In the genomic region with DNA sequence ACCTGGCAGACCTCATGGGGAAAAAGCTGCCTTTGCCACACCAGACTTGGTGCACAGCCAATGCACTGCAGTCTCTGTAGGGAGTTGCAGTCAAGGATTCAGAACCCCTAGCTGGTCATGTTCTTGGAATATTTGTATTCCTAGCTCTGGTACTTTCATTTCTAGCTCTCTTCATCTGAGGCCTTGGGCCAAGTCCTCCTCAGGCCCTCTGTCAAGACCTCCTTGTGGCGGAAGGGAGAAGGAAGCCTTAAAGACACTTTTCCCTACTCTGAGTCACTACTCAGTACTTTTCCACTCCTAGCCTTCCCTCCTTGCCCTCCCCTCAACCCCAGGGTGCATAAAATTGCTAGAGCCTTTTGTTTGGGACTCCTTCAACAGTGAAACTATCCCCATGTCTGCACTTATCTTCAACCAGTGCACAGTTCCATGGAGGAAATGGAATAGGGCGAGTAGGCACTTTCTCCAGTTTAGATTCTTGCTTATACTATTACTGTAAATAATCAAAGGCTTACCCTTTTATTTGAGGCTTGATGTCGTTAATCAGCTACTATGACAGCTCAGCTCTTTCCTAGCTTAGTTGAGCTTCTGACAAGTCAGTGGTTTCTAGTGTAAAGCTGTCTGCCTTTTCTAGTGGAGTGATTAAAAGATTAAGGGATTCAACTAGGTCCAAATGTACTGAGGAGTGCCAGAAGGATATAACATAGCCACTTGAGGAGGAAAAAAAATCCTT, we compare ENCODE assay signal across 15 cellular contexts. TPM values are rescaled to one million over a fixed set of nuclear protein-coding genes. Genes with fewer than 3 reads are reported as not detected.
DNase-seq lines count a peak whose midpoint lies in the region; ATAC-seq, FAIRE-seq and TF ChIP-seq lines count a peak whose summit lies in the region.
"Had no signal": no experiment of that assay in that cellular context is flagged by ENCODE, and none has a peak within 500 bp of the region (broad histone marks: within the 10 kb centered on the region; RNA-seq: fewer than 3 reads in every experiment).

No MANE protein-coding gene starts in this region.

- TF ChIP-seq RAD21 in K562 (CRISPR knock-in tag; conservative IDR thresholded peaks at IDR 0.05 in 1 of 2, IDR thresholded peaks at IDR 0.05 in 1 of 2) = no peak

- H3K9me1 ChIP-seq in K562 (ENCODE audit: control insufficient read depth, insufficient read depth, low read length) = no peaks in the 10 kb centered on the region

- H3K9me3 ChIP-seq in K562 (replicated peaks; ENCODE audit: control insufficient read depth, insufficient read depth, low read depth, low read length) = no peaks in the 10 kb centered on the region
- H3K9me3 ChIP-seq: right lobe of liver had no signal

- ATAC-seq in K562 = peak; percentile 78
- ATAC-seq in activated CD4-positive, CD25-positive, alpha-beta regulatory T cell treated with anti-CD3 and anti-CD28 coated beads, Interleukin-2, amount 50 U/mL, for 24 hours = no peak
- ATAC-seq in HG02970 (IDR thresholded peaks at IDR 0.05; ENCODE audit: low FRiP score, unreplicated experiment) = no peak
- ATAC-seq: activated T-cell treated with anti-CD3 and anti-CD28 coated beads, Interleukin-2, amount 50 U/mL, for 4 hours; right lobe of liver had no signal

- POLR2A ChIA-PET in K562 (lab: Yijun Ruan, JAX) = interaction anchor here (0.6 to 2.1 kb wide), 2 partner anchors 13 to 129 kb away, joined by 3 to 9 read pairs; no protein-coding TSS in a partner anchor

- no peaks in the 10 kb centered on the region for H3K4me1 ChIP-seq in K562 (replicated peaks in 1 of 2; ENCODE audit: control insufficient read depth in 2 of 2, insufficient read depth in 2 of 2, low read length in 2 of 2)
- H3K4me1 ChIP-seq: right lobe of liver had no signal

- TF ChIP-seq POLR2A in K562 (conservative IDR thresholded peaks at IDR 0.05) = no peak

- H3K36me3 ChIP-seq in K562 (ENCODE audit: control insufficient read depth, insufficient read depth, low read length) (no peaks in the 10 kb centered on the region), kidney epithelial cell (ENCODE audit: control insufficient read depth, insufficient read depth, low read length) (no peaks in the 10 kb centered on the region)
- H3K36me3 ChIP-seq: right lobe of liver had no signal

- H3K27ac ChIP-seq in K562 (ENCODE audit: extremely low read depth, low read depth, low read length) = no peak overlapping the region
- H3K27ac ChIP-seq: right lobe of liver had no signal

- peak in 2 of 3 experiments; percentile 13 to 21; a peak in 1 of 6 replicates for TF ChIP-seq CTCF in K562 (IDR thresholded peaks at IDR 0.05 in 2 of 3, conservative IDR thresholded peaks at IDR 0.05 in 1 of 3; ENCODE audit: insufficient read depth in 2 of 3, low read depth in 1 of 3, low read length in 3 of 3)
- peak; percentile 10 for TF ChIP-seq CTCF in kidney epithelial cell (IDR thresholded peaks at IDR 0.05; ENCODE audit: insufficient read depth, low read length, poor library complexity, severe bottlenecking)

- no peak overlapping the region for H3K4me3 ChIP-seq in K562
- no peak overlapping the region for H3K4me3 ChIP-seq in kidney epithelial cell (ENCODE audit: low read depth, low read length)
- H3K4me3 ChIP-seq: right lobe of liver had no signal

- H3K27me3 ChIP-seq in K562 (ENCODE audit: control insufficient read depth in 2 of 2, insufficient read depth in 2 of 2, low read length in 2 of 2) = no peaks in the 10 kb centered on the region; a peak in 1 of 5 replicates
- H3K27me3 ChIP-seq in kidney epithelial cell (ENCODE audit: control insufficient read depth, insufficient read depth, low read length) = no peaks in the 10 kb centered on the region
- H3K27me3 ChIP-seq: right lobe of liver had no signal

- no TSS peak for BruUV-seq in K562 (replicated peaks; lab: Mats Ljungman, UMichigan)

- in situ Hi-C loops in K562 (cut with MboI) = no loop called here

- no peaks in the 10 kb centered on the region for H4K20me1 ChIP-seq in K562 (replicated peaks; ENCODE audit: control insufficient read depth, insufficient read depth, low read length)

- H3K4me2 ChIP-seq in K562 (ENCODE audit: insufficient read depth, low read length) = no peak overlapping the region

- intact Hi-C loops in K562 (cut with micrococcal nuclease) = no loop called here

- WGBS in K562 (ENCODE audit: insufficient coverage, low coverage, missing lambda C conversion rate) = 17% methylated on average over 3 of the region's 3 CpGs

- FAIRE-seq in K562 (lab: Jason Lieb, UNC) = peak; percentile 72
- FAIRE-seq: GM12891 had no signal

- no peak for TF ChIP-seq EP300 in K562 (IDR thresholded peaks at IDR 0.05; ENCODE audit: low read length)

- peak overlapping the region; percentile 77 for H2AFZ ChIP-seq in K562 (ENCODE audit: low read depth, low read length)

- H3K9ac ChIP-seq in K562 (ENCODE audit: insufficient read depth in 1 of 2, low read depth in 2 of 2, low read length in 2 of 2) = no peak overlapping the region

- no peaks in the 10 kb centered on the region for H3K79me2 ChIP-seq in K562 (ENCODE audit: control insufficient read depth, insufficient read depth, low read length)

- CTCF ChIA-PET in K562 (lab: Yijun Ruan, JAX; ENCODE audit: low intra/inter-chr PET ratio) = no interaction called here

- DNase-seq in COR-L47 (lab: John Stamatoyannopoulos, UW) (peak; percentile 46), Kasumi-1 (lab: John Stamatoyannopoulos, UW) (peak; percentile 28 to 35), K562 (ENCODE audit: extremely low read depth in 1 of 4, low spot score in 3 of 4) (peak in 1 of 4 experiments; percentile 14), kidney epithelial cell (ENCODE audit: low read depth) (no peak), ureter (ENCODE audit: low spot score) (no peak)
- no peak for DNase-seq in activated CD4-positive, CD25-positive, alpha-beta regulatory T cell (lab: John Stamatoyannopoulos, UW)
- DNase-seq: activated T-cell treated with anti-CD3 and anti-CD28 coated beads, Interleukin-2, amount 50 U/mL, for 4 hours; CD8-positive, alpha-beta memory T cell; MV-4-11; right lobe of liver; T1000 had no signal

TF ChIP-seq in K562, 482 proteins besides CTCF, POLR2A, EP300 and RAD21 (continues in another document):
- no peak for TF ChIP-seq BHLHE40 (IDR thresholded peaks at IDR 0.05; ENCODE audit: low read length)
- peak; percentile 34; the same call in 1 of the 2 replicates for TF ChIP-seq FOSL1 (tag; conservative IDR thresholded peaks at IDR 0.05)
- TF ChIP-seq ZNF589 (CRISPR knock-in tag; IDR thresholded peaks at IDR 0.05; ENCODE audit: low read depth) = 0 out of 2 replicates have a peak, but pooled peaks have one; percentile 15
- peak; percentile 12; the same call in 1 of the 2 replicates for TF ChIP-seq MAFF (IDR thresholded peaks at IDR 0.05; ENCODE audit: low read length)
- TF ChIP-seq PHB2 (IDR thresholded peaks at IDR 0.05; ENCODE audit: low read depth) = no peak
- TF ChIP-seq, protein P1, sequence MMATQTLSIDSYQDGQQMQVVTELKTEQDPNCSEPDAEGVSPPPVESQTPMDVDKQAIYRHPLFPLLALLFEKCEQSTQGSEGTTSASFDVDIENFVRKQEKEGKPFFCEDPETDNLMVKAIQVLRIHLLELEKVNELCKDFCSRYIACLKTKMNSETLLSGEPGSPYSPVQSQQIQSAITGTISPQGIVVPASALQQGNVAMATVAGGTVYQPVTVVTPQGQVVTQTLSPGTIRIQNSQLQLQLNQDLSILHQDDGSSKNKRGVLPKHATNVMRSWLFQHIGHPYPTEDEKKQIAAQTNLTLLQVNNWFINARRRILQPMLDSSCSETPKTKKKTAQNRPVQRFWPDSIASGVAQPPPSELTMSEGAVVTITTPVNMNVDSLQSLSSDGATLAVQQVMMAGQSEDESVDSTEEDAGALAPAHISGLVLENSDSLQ (IDR thresholded peaks at IDR 0.05) = 0 out of 2 replicates have a peak, but pooled peaks have one; percentile 18

RNA-seq across cellular contexts. Expression of a gene that starts 15.8 kb away (rescaled TPM):
- not detected in 2 replicates for total RNA-seq in K562 (2011; cell fraction: chromatin; rRNA removed; ENCODE audit: low replicate concordance)
- total RNA-seq in K562 (2011; cell fraction: nucleolus; rRNA removed) = not detected in 2 replicates
- total RNA-seq in K562 (2011; cell fraction: nucleoplasm; rRNA removed) = not detected in 2 replicates
- total RNA-seq in K562 (2014; rRNA removed) = not detected in 2 replicates
- 0.10 TPM in 1 of 2 replicates, not detected in the other for total RNA-seq in K562 (2014; rRNA removed; fragmentation: Illumina TruSeq; extraction: Trizol)
- total RNA-seq in K562 (2015; rRNA removed; fragmentation: Illumina TruSeq; extraction: Trizol) = 0.19 and 0.33 TPM in 2 replicates
- total RNA-seq in K562 (2021) = 0.11 TPM in 1 of 2 replicates, not detected in the other
- polyA plus RNA-seq in K562 (2011; rRNA removed) = 0.05 TPM in 1 of 2 replicates, not detected in the other
- not detected in 2 replicates for polyA plus RNA-seq in K562 (2011; cell fraction: cytosol; rRNA removed)
- 0.07 and 0.10 TPM in 2 replicates for polyA plus RNA-seq in K562 (2011; cell fraction: nucleus; rRNA removed)
- polyA plus RNA-seq in K562 (2012) = 0.23 and 0.44 TPM in 2 replicates
- polyA plus RNA-seq in K562 (2014; fragmentation: Illumina TruSeq; extraction: Trizol) = 0.07 and 0.10 TPM in 2 replicates
- polyA plus RNA-seq in K562 (2014; fragmentation: Nextera tagmentation; extraction: Ambion mirVana) = under 1 TPM; 0.06 to 0.15 TPM
- 0.30 TPM in 1 of 2 replicates, not detected in the other for polyA plus RNA-seq in K562 (2014; rRNA removed)
- polyA minus RNA-seq in K562 (2011; rRNA and poly(A)+ RNA removed) = not detected in 2 replicates
- not detected in 2 replicates for polyA minus RNA-seq in K562 (2011; cell fraction: cytosol; rRNA and poly(A)+ RNA removed)
- polyA minus RNA-seq in K562 (2011; cell fraction: nucleus; rRNA and poly(A)+ RNA removed) = not detected in 2 replicates
- 1.3 and 1.6 TPM in 2 replicates for total RNA-seq in kidney epithelial cell
- total RNA-seq in ureter = 1.4 TPM
- total RNA-seq: activated T-cell treated with anti-CD3 and anti-CD28 coated beads, Interleukin-2, amount 50 U/mL, for 4 hours; CD8-positive, alpha-beta memory T cell; glomerular endothelial cell; right lobe of liver had no signal

RNA-seq across cellular contexts. Expression of a gene that starts 21.7 kb away (rescaled TPM):
- 0.56 and 1.1 TPM in 2 replicates for total RNA-seq in K562 (2011; cell fraction: chromatin; rRNA removed; ENCODE audit: low replicate concordance)
- total RNA-seq in K562 (2011; cell fraction: nucleolus; rRNA removed) = 0.83 and 0.92 TPM in 2 replicates
- 0.88 and 1.2 TPM in 2 replicates for total RNA-seq in K562 (2011; cell fraction: nucleoplasm; rRNA removed)
- total RNA-seq in K562 (2014; rRNA removed) (0.27 and 0.90 TPM in 2 replicates), K562 (2014; rRNA removed; fragmentation: Illumina TruSeq; extraction: Trizol) (0.33 and 0.67 TPM in 2 replicates), K562 (2015; rRNA removed; fragmentation: Illumina TruSeq; extraction: Trizol) (0.33 and 0.60 TPM in 2 replicates), K562 (2021) (1.3 and 1.6 TPM in 2 replicates), kidney epithelial cell (11.2 and 16.4 TPM in 2 replicates), ureter (9.1 TPM)
- polyA plus RNA-seq in K562 (2011; rRNA removed) (0.30 and 0.79 TPM in 2 replicates), K562 (2014; fragmentation: Illumina TruSeq; extraction: Trizol) (0.43 and 0.61 TPM in 2 replicates), K562 (2014; fragmentation: Nextera tagmentation; extraction: Ambion mirVana) (under 1 TPM; 0.08 to 0.18 TPM), K562 (2014; rRNA removed) (0.72 and 1.2 TPM in 2 replicates)
- polyA plus RNA-seq in K562 (2011; cell fraction: cytosol; rRNA removed) = 0.27 and 0.95 TPM in 2 replicates
- polyA plus RNA-seq in K562 (2011; cell fraction: nucleus; rRNA removed) = 0.91 and 2.0 TPM in 2 replicates
- polyA plus RNA-seq in K562 (2012) = 0.68 and 1.8 TPM in 2 replicates
- polyA minus RNA-seq in K562 (2011; rRNA and poly(A)+ RNA removed) = 0.21 and 0.56 TPM in 2 replicates
- polyA minus RNA-seq in K562 (2011; cell fraction: cytosol; rRNA and poly(A)+ RNA removed) = 0.36 and 1.3 TPM in 2 replicates
- 0.33 and 0.81 TPM in 2 replicates for polyA minus RNA-seq in K562 (2011; cell fraction: nucleus; rRNA and poly(A)+ RNA removed)

Comparison
In these comparisons a context has a peak if more than half of its experiments do, and no peak if none do; other contexts are left out.
1. DNase-seq: peak in COR-L47 (single experiment) and Kasumi-1 (2 of 2); none in kidney epithelial cell (single experiment), activated CD4-positive, CD25-positive, alpha-beta regulatory T cell (0 of 4) and ureter (single experiment).